12 cellular contexts compared by ENCODE assay signal in the genomic region with DNA sequence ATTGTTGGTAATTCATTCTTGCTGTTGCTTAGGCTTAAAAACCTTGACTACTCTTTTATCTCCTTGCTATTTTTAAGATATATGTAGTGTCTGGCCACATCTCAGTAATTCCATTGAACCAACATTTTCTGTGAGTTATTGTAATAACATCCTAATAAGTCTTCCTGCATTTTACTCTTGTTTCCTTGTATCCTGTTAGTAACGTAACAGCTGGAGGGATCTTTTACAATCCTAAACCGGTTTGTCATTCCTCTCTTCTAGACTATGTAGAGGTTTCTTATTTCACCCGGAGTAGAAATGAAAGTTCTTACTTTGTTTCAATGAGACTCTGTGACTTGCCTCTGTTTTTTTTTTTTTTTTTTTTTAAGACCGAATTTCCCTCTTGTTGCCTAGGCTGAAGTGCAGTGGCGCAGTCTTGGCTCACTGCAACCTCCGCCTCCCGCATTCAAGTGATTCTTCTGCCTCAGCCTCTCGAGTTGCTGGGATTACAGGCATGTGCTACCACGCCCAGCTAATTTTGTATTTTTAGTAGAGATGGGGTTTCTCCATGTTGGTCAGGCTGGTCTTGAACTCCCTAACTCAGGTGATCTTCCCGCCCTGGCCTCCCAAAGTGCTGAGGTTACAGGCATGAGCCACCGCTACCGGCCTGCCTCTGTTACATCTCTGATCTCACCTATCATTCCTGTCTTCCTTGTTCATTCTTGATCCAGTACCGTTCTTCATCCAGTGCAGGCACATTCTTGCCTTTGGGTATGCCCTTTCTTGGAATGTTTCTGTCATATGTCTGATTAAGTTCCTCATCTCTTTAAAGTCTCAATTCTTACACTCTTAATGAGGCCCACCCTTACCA. TPM values are rescaled to one million over a fixed set of nuclear protein-coding genes. Genes with fewer than 3 reads are reported as not detected.
DNase-seq lines count a peak whose midpoint lies in the region; ATAC-seq and TF ChIP-seq lines count a peak whose summit lies in the region.
"Had no signal": no experiment of that assay in that cellular context is flagged by ENCODE, and none has a peak within 500 bp of the region (broad histone marks: within the 10 kb centered on the region; RNA-seq: fewer than 3 reads in every experiment).

No MANE protein-coding gene starts in this region.

- peaks cover 64% of the 10 kb centered on the region for H3K4me1 Mint-ChIP-seq in HFFc6 (ENCODE audit: low read depth)
- H3K4me1 Mint-ChIP-seq in mesothelial cell of epicardium = peaks cover 64% of the 10 kb centered on the region

- TF ChIP-seq CTCF in BJ (IDR thresholded peaks at IDR 0.05; ENCODE audit: insufficient read depth, low read depth, low read length) = no peak
- TF ChIP-seq CTCF in HFFc6 (IDR thresholded peaks at IDR 0.05) = no peak
- TF ChIP-seq CTCF in mesothelial cell of epicardium (IDR thresholded peaks at IDR 0.05; ENCODE audit: unreplicated experiment) = no peak
- TF ChIP-seq CTCF in GM13976 (IDR thresholded peaks at IDR 0.05; ENCODE audit: borderline replicate concordance, control extremely low read depth, extremely low read depth, insufficient read depth, missing control alignments) = no peak

- H3K4me3 ChIP-seq in BJ (ENCODE audit: low read depth, low read length) = no peak overlapping the region

- H3K27me3 Mint-ChIP-seq in HFFc6 (ENCODE audit: insufficient read depth) (peaks cover 6% of the 10 kb centered on the region), mesothelial cell of epicardium (ENCODE audit: low read depth) (no peaks in the 10 kb centered on the region)

- CTCF ChIA-PET in BJ (lab: Yijun Ruan, JAX) = no interaction called here

- DNase-seq in BJ (ENCODE audit: low read depth) (peak; percentile 79), HFFc6 (peak; percentile 91), brain pericyte (ENCODE audit: low read depth, low spot score) (peak; percentile 10), mesothelial cell of epicardium (ENCODE audit: low spot score in 2 of 2, unreplicated experiment in 2 of 2) (no peak), SHP77 treated with DMSO at 0.1 percent for 48 hours (lab: John Stamatoyannopoulos, UW) (no peak), globus pallidus (ENCODE audit: low spot score) (no peak), GM13976 (ENCODE audit: low spot score) (no peak)
- DNase-seq: DND-41, endodermal cell, MV-4-11, posterior cingulate gyrus had no signal

- in situ Hi-C loops in GM13976 (cut with MboI; ENCODE audit: low sequenced_read_pairs, unreplicated experiment) = no loop called here

- no peaks in the 10 kb centered on the region for H3K27me3 ChIP-seq in BJ (ENCODE audit: control insufficient read depth, insufficient read depth, low read length)

- H3K27ac Mint-ChIP-seq in HFFc6 (peak overlapping the region; percentile 86), mesothelial cell of epicardium (peak overlapping the region; percentile 86)

- peak overlapping the region; percentile 76 for H3K4me3 Mint-ChIP-seq in HFFc6
- H3K4me3 Mint-ChIP-seq in mesothelial cell of epicardium = no peak overlapping the region
- H3K4me3 Mint-ChIP-seq: endodermal cell had no signal

- POLR2A ChIA-PET in BJ (lab: Charles Lee) = no interaction called here

- no peaks in the 10 kb centered on the region for H3K36me3 ChIP-seq in BJ (ENCODE audit: control insufficient read depth, insufficient read depth, low read length)

- no peaks in the 10 kb centered on the region for H3K36me3 Mint-ChIP-seq in HFFc6 (ENCODE audit: low read depth)
- no peaks in the 10 kb centered on the region for H3K36me3 Mint-ChIP-seq in mesothelial cell of epicardium

- ATAC-seq in GM18907 (IDR thresholded peaks at IDR 0.05; ENCODE audit: unreplicated experiment) = no peak

- H3K9me3 Mint-ChIP-seq in HFFc6 (no peaks in the 10 kb centered on the region), mesothelial cell of epicardium (peaks cover 3% of the 10 kb centered on the region)
- H3K9me3 Mint-ChIP-seq: endodermal cell had no signal

RNA-seq across cellular contexts. Expression of gene NCOA3, which starts 44.7 kb away (rescaled TPM):
- 23.6 and 32.0 TPM in 2 replicates for polyA plus RNA-seq in BJ (2011; rRNA removed)
- 34.2 and 42.3 TPM in 2 replicates for polyA minus RNA-seq in BJ (2011; rRNA and poly(A)+ RNA removed)
- 10 to 100 TPM; 28.6 to 40.9 (median 32.7) TPM for total RNA-seq in HFFc6 (2021; fragmentation: NEBNext Ultra II Directional; extraction: Animal tissue kit (Norgen Biotek cat#: 25700))
- total RNA-seq in mesothelial cell of epicardium = 45.9 to 49.8 TPM (median 47.1 TPM) in 3 replicates

Comparison
In these comparisons a context has a peak if more than half of its experiments do, and no peak if none do; other contexts are left out.
1. DNase-seq: peak in BJ (single experiment), HFFc6 (single experiment) and brain pericyte (single experiment); none in mesothelial cell of epicardium (0 of 2), SHP77 treated with DMSO at 0.1 percent for 48 hours (single experiment), globus pallidus (single experiment) and GM13976 (single experiment).